ENCODE assay signal across 29 cellular contexts in genomic region chrX:48719958-48720357, GRCh38. TPM values are rescaled to one million over a fixed set of nuclear protein-coding genes. Genes with fewer than 3 reads are reported as not detected.
"Had no signal": no experiment of that assay in that cellular context is flagged by ENCODE, and none has a peak within 500 bp of the region (broad histone marks: within the 10 kb centered on the region; RNA-seq: fewer than 3 reads in every experiment).

No MANE protein-coding gene starts in this region.

- ATAC-seq: activated CD4-positive, CD25-positive, alpha-beta regulatory T cell treated with anti-CD3 and anti-CD28 coated beads, Interleukin-2, amount 50 U/mL, for 24 hours; SK-N-SH treated with all-trans-retinoic acid at 6 μM for 48 hours had no signal

- H3K36me3 ChIP-seq: brain microvascular endothelial cell, cardiac muscle cell, Peyer's patch, SJSA1 had no signal

- H3K27me3 ChIP-seq: brain microvascular endothelial cell, cardiac muscle cell, Peyer's patch, SJSA1 had no signal

- H3K27ac ChIP-seq: brain microvascular endothelial cell, cardiac muscle cell, KMS-11, RWPE1, SJSA1 had no signal

- H3K4me1 ChIP-seq: Peyer's patch had no signal

- DNase-seq: activated CD4-positive, alpha-beta T cell treated with anti-CD3 and anti-CD28 coated beads for 4 hours; activated effector memory CD4-positive, alpha-beta T cell treated with anti-CD3 and anti-CD28 coated beads, Interleukin-2, amount 50 U/mL, for 16 hours; activated naive CD4-positive, alpha-beta T cell treated with Interleukin-2 at 50 U/mL for 16 hours; activated T-cell treated with anti-CD3 and anti-CD28 coated beads, Interleukin-2, amount 50 U/mL, for 24 hours; brain microvascular endothelial cell; cerebellar nuclear complex; NCI-H1092 treated with DMSO at 0.1 percent for 48 hours; NCI-H1417 treated with DMSO at 0.1 percent for 48 hours; NCI-H1694; NCI-H2029 treated with DMSO at 0.1 percent for 48 hours; NCI-H345; NCI-H510A; NCI-H526 treated with DMSO at 0.1 percent for 48 hours; NCI-H82; Peyer's patch; Right ventricle myocardium superior; SW 1271 had no signal

- H3K9me3 Mint-ChIP-seq: activated T-cell treated with anti-CD3 and anti-CD28 coated beads, Interleukin-2, amount 50 U/mL, for 24 hours had no signal

- H3K9me3 ChIP-seq: Peyer's patch, SJSA1 had no signal

- H3K27me3 Mint-ChIP-seq: activated CD8-positive, alpha-beta memory T cell treated with anti-CD3 and anti-CD28 coated beads, Interleukin-2, amount 10 ng/mL, durations not matched to agents 7 days and 5 days had no signal

- H3K27ac Mint-ChIP-seq: activated CD8-positive, alpha-beta memory T cell treated with anti-CD3 and anti-CD28 coated beads, Interleukin-2, amount 10 ng/mL, durations not matched to agents 7 days and 5 days; activated naive CD4-positive, alpha-beta T cell treated with anti-CD3 and anti-CD28 coated beads, Interleukin-2, amount 50 U/mL, for 72 hours; activated T-cell treated with anti-CD3 and anti-CD28 coated beads, Interleukin-2, amount 50 U/mL, for 24 hours; activated T-helper 1 cell treated with anti-CD3 and anti-CD28 coated beads, Interleukin-12 subunit alpha, Interleukin-12 subunit beta, Interleukin-2, Interleukin-4 antibody, amounts not matched to agents 30 ng/mL and 10 ng/mL and 1 ng/mL, durations not matched to agents 14 hours and 24 hours and 36 hours; T-helper 2 cell treated with Interferon-gamma antibody and Interleukin-4, amounts not matched to agents 5 μg/mL and 100 μg/mL, for 36 hours had no signal

- H3K4me3 ChIP-seq: cardiac muscle cell, Peyer's patch, SJSA1 had no signal

- H3K4me3 Mint-ChIP-seq: activated CD8-positive, alpha-beta memory T cell treated with anti-CD3 and anti-CD28 coated beads, Interleukin-2, amount 10 ng/mL, durations not matched to agents 7 days and 5 days; activated T-cell treated with anti-CD3 and anti-CD28 coated beads, Interleukin-2, amount 50 U/mL, for 24 hours; activated T-helper 1 cell treated with anti-CD3 and anti-CD28 coated beads, Interleukin-12 subunit alpha, Interleukin-12 subunit beta, Interleukin-2, Interleukin-4 antibody, amounts not matched to agents 30 ng/mL and 10 ng/mL and 1 ng/mL, durations not matched to agents 14 hours and 24 hours and 36 hours; T-helper 2 cell treated with Interferon-gamma antibody and Interleukin-4, amounts not matched to agents 5 μg/mL and 100 μg/mL, for 36 hours had no signal

RNA-seq across cellular contexts. Expression of gene WAS, which starts 36.4 kb away (rescaled TPM):
- total RNA-seq: SJSA1 had no signal

RNA-seq across cellular contexts. Expression of gene GLOD5, which starts 41.6 kb away (rescaled TPM):
- total RNA-seq: activated CD8-positive, alpha-beta memory T cell treated with anti-CD3 and anti-CD28 coated beads, Interleukin-2, amount 10 ng/mL, durations not matched to agents 7 days and 5 days; activated naive CD4-positive, alpha-beta T cell treated with anti-CD3 and anti-CD28 coated beads, Interleukin-2, amount 50 U/mL, for 72 hours; activated T-helper 1 cell treated with anti-CD3 and anti-CD28 coated beads, Interleukin-12 subunit alpha, Interleukin-12 subunit beta, Interleukin-2, Interleukin-4 antibody, amounts not matched to agents 30 ng/mL and 10 ng/mL and 1 ng/mL, durations not matched to agents 14 hours and 24 hours and 36 hours; cardiac muscle cell; MCF 10A; Right ventricle myocardium superior; SJSA1; T-helper 1 cell treated with Interleukin-12 subunit alpha and Interleukin-12 subunit beta and Interleukin-4 antibody, amounts not matched to agents 30 ng/mL and 1 ng/mL, for 36 hours had no signal
- polyA plus RNA-seq: cardiac muscle cell had no signal
